ENCODE assay signal across 2 cellular contexts in genomic region chrX:129565046-129565649, GRCh38.
TF ChIP-seq lines count a peak whose summit lies in the region.

No MANE protein-coding gene starts in this region.

TF ChIP-seq in GM23338, 12 proteins besides CTCF, POLR2A, EP300 and RAD21:
- TF ChIP-seq ETS1 (IDR thresholded peaks at IDR 0.05), result no peak
- no peak for TF ChIP-seq EZH2phosphoT487 (IDR thresholded peaks at IDR 0.05; ENCODE audit: unreplicated experiment)
- no peak for TF ChIP-seq ZNF114 (CRISPR knock-in tag; IDR thresholded peaks at IDR 0.05)
- no peak for TF ChIP-seq EZH2 (IDR thresholded peaks at IDR 0.05; ENCODE audit: low read depth, unreplicated experiment)
- no peak for TF ChIP-seq NANOG (IDR thresholded peaks at IDR 0.05; ENCODE audit: borderline replicate concordance)
- TF ChIP-seq CREB1 (CRISPR knock-in tag; IDR thresholded peaks at IDR 0.05; ENCODE audit: low read depth), result no peak
- TF ChIP-seq, protein P1, sequence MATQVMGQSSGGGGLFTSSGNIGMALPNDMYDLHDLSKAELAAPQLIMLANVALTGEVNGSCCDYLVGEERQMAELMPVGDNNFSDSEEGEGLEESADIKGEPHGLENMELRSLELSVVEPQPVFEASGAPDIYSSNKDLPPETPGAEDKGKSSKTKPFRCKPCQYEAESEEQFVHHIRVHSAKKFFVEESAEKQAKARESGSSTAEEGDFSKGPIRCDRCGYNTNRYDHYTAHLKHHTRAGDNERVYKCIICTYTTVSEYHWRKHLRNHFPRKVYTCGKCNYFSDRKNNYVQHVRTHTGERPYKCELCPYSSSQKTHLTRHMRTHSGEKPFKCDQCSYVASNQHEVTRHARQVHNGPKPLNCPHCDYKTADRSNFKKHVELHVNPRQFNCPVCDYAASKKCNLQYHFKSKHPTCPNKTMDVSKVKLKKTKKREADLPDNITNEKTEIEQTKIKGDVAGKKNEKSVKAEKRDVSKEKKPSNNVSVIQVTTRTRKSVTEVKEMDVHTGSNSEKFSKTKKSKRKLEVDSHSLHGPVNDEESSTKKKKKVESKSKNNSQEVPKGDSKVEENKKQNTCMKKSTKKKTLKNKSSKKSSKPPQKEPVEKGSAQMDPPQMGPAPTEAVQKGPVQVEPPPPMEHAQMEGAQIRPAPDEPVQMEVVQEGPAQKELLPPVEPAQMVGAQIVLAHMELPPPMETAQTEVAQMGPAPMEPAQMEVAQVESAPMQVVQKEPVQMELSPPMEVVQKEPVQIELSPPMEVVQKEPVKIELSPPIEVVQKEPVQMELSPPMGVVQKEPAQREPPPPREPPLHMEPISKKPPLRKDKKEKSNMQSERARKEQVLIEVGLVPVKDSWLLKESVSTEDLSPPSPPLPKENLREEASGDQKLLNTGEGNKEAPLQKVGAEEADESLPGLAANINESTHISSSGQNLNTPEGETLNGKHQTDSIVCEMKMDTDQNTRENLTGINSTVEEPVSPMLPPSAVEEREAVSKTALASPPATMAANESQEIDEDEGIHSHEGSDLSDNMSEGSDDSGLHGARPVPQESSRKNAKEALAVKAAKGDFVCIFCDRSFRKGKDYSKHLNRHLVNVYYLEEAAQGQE (IDR thresholded peaks at IDR 0.05; ENCODE audit: unreplicated experiment), result no peak
- no peak for TF ChIP-seq ZNF331 (CRISPR knock-in tag; IDR thresholded peaks at IDR 0.05; ENCODE audit: low read depth)
- TF ChIP-seq STAT1 (IDR thresholded peaks at IDR 0.05; ENCODE audit: unreplicated experiment), result no peak
- TF ChIP-seq, protein P2, sequence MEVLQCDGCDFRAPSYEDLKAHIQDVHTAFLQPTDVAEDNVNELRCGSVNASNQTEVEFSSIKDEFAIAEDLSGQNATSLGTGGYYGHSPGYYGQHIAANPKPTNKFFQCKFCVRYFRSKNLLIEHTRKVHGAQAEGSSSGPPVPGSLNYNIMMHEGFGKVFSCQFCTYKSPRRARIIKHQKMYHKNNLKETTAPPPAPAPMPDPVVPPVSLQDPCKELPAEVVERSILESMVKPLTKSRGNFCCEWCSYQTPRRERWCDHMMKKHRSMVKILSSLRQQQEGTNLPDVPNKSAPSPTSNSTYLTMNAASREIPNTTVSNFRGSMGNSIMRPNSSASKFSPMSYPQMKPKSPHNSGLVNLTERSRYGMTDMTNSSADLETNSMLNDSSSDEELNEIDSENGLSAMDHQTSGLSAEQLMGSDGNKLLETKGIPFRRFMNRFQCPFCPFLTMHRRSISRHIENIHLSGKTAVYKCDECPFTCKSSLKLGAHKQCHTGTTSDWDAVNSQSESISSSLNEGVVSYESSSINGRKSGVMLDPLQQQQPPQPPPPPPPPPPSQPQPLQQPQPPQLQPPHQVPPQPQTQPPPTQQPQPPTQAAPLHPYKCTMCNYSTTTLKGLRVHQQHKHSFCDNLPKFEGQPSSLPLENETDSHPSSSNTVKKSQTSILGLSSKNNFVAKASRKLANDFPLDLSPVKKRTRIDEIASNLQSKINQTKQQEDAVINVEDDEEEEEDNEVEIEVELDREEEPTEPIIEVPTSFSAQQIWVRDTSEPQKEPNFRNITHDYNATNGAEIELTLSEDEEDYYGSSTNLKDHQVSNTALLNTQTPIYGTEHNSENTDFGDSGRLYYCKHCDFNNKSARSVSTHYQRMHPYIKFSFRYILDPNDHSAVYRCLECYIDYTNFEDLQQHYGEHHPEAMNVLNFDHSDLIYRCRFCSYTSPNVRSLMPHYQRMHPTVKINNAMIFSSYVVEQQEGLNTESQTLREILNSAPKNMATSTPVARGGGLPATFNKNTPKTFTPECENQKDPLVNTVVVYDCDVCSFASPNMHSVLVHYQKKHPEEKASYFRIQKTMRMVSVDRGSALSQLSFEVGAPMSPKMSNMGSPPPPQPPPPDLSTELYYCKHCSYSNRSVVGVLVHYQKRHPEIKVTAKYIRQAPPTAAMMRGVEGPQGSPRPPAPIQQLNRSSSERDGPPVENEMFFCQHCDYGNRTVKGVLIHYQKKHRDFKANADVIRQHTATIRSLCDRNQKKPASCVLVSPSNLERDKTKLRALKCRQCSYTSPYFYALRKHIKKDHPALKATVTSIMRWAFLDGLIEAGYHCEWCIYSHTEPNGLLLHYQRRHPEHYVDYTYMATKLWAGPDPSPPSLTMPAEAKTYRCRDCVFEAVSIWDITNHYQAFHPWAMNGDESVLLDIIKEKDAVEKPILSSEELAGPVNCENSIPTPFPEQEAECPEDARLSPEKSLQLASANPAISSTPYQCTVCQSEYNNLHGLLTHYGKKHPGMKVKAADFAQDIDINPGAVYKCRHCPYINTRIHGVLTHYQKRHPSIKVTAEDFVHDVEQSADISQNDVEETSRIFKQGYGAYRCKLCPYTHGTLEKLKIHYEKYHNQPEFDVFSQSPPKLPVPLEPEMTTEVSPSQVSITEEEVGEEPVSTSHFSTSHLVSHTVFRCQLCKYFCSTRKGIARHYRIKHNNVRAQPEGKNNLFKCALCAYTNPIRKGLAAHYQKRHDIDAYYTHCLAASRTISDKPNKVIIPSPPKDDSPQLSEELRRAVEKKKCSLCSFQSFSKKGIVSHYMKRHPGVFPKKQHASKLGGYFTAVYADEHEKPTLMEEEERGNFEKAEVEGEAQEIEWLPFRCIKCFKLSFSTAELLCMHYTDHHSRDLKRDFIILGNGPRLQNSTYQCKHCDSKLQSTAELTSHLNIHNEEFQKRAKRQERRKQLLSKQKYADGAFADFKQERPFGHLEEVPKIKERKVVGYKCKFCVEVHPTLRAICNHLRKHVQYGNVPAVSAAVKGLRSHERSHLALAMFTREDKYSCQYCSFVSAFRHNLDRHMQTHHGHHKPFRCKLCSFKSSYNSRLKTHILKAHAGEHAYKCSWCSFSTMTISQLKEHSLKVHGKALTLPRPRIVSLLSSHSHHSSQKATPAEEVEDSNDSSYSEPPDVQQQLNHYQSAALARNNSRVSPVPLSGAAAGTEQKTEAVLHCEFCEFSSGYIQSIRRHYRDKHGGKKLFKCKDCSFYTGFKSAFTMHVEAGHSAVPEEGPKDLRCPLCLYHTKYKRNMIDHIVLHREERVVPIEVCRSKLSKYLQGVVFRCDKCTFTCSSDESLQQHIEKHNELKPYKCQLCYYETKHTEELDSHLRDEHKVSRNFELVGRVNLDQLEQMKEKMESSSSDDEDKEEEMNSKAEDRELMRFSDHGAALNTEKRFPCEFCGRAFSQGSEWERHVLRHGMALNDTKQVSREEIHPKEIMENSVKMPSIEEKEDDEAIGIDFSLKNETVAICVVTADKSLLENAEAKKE (CRISPR knock-in tag; IDR thresholded peaks at IDR 0.05), result no peak
- no peak for TF ChIP-seq POLR2AphosphoS5 (IDR thresholded peaks at IDR 0.05; ENCODE audit: low read depth)
- TF ChIP-seq JUNB (IDR thresholded peaks at IDR 0.05; ENCODE audit: unreplicated experiment), result no peak

TF ChIP-seq in WTC11, 78 proteins besides CTCF, POLR2A, EP300 and RAD21 (continues in another document):
- TF ChIP-seq FOXK1 (CRISPR knock-in tag; IDR thresholded peaks at IDR 0.05) (no peak), HMGXB4 (CRISPR knock-in tag; IDR thresholded peaks at IDR 0.05) (no peak), SOX15 (CRISPR knock-in tag; IDR thresholded peaks at IDR 0.05) (no peak), GTF2I (CRISPR knock-in tag; conservative IDR thresholded peaks at IDR 0.05) (no peak), RELA (CRISPR knock-in tag; IDR thresholded peaks at IDR 0.05; ENCODE audit: borderline replicate concordance) (no peak), KAT7 (CRISPR knock-in tag; IDR thresholded peaks at IDR 0.05; ENCODE audit: borderline replicate concordance) (no peak), ZNF425 (CRISPR knock-in tag; conservative IDR thresholded peaks at IDR 0.05) (no peak), RORB (CRISPR knock-in tag; IDR thresholded peaks at IDR 0.05) (no peak), TEAD1 (CRISPR knock-in tag; IDR thresholded peaks at IDR 0.05) (no peak), ERG (CRISPR knock-in tag; IDR thresholded peaks at IDR 0.05) (no peak), ATF2 (CRISPR knock-in tag; IDR thresholded peaks at IDR 0.05; ENCODE audit: borderline replicate concordance, low read depth) (no peak)
- TF ChIP-seq, protein P3, sequence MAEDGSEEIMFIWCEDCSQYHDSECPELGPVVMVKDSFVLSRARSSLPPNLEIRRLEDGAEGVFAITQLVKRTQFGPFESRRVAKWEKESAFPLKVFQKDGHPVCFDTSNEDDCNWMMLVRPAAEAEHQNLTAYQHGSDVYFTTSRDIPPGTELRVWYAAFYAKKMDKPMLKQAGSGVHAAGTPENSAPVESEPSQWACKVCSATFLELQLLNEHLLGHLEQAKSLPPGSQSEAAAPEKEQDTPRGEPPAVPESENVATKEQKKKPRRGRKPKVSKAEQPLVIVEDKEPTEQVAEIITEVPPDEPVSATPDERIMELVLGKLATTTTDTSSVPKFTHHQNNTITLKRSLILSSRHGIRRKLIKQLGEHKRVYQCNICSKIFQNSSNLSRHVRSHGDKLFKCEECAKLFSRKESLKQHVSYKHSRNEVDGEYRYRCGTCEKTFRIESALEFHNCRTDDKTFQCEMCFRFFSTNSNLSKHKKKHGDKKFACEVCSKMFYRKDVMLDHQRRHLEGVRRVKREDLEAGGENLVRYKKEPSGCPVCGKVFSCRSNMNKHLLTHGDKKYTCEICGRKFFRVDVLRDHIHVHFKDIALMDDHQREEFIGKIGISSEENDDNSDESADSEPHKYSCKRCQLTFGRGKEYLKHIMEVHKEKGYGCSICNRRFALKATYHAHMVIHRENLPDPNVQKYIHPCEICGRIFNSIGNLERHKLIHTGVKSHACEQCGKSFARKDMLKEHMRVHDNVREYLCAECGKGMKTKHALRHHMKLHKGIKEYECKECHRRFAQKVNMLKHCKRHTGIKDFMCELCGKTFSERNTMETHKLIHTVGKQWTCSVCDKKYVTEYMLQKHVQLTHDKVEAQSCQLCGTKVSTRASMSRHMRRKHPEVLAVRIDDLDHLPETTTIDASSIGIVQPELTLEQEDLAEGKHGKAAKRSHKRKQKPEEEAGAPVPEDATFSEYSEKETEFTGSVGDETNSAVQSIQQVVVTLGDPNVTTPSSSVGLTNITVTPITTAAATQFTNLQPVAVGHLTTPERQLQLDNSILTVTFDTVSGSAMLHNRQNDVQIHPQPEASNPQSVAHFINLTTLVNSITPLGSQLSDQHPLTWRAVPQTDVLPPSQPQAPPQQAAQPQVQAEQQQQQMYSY (CRISPR knock-in tag; IDR thresholded peaks at IDR 0.05), result no peak
